Comparison of ENCODE assay signal across 14 cellular contexts in genomic region chr14:63652406-63652805, GRCh38.
"Had no signal": no experiment of that assay in that cellular context is flagged by ENCODE, and none has a peak within 500 bp of the region (broad histone marks: within the 10 kb centered on the region; RNA-seq: fewer than 3 reads in every experiment).

No MANE protein-coding gene starts in this region.

- H3K79me2 ChIP-seq: hepatocyte had no signal

- H3K4me1 ChIP-seq: colonic mucosa, esophagus muscularis mucosa, SJSA1 had no signal

- DNase-seq: activated naive CD4-positive, alpha-beta T cell treated with anti-CD3 and anti-CD28 coated beads, Interleukin-2, amount 50 U/mL, for 16 hours; amygdala; body of pancreas; caudate nucleus; colonic mucosa; midbrain; pancreas; T-helper 9 cell; thyroid gland had no signal

- H2AFZ ChIP-seq: hepatocyte had no signal

- ATAC-seq: body of pancreas, left lobe of liver, pancreas, sciatic nerve had no signal

- H3K4me2 ChIP-seq: hepatocyte had no signal

- H3K27ac ChIP-seq: body of pancreas, colonic mucosa, esophagus muscularis mucosa, hepatocyte, pancreas, SJSA1, thyroid gland had no signal

- H3K4me3 ChIP-seq: body of pancreas, colonic mucosa, esophagus muscularis mucosa, hepatocyte, pancreas, SJSA1, thyroid gland had no signal

- H3K9me3 ChIP-seq: body of pancreas, colonic mucosa, esophagus muscularis mucosa, pancreas, SJSA1, thyroid gland had no signal

- H3K27me3 ChIP-seq: body of pancreas, colonic mucosa, esophagus muscularis mucosa, hepatocyte, pancreas, SJSA1, thyroid gland had no signal

- H3K36me3 ChIP-seq: colonic mucosa, pancreas, SJSA1, thyroid gland had no signal
